Comparison of ENCODE assay signal across 8 cellular contexts in genomic region chr15:80058851-80059785, GRCh38. TPM values are rescaled to one million over a fixed set of nuclear protein-coding genes. Genes with fewer than 3 reads are reported as not detected.
DNase-seq lines count a peak whose midpoint lies in the region; ATAC-seq and TF ChIP-seq lines count a peak whose summit lies in the region.

TSS of gene ZFAND6 (plus strand) at chr15:80059676. CDS start at chr15:80120345, 60,669 bp downstream.

- peaks cover 41% of the 10 kb centered on the region for H3K79me2 ChIP-seq in osteoblast (ENCODE audit: insufficient read depth, low read length)

- H3K9me3 ChIP-seq in osteoblast (ENCODE audit: low read depth, low read length) (no peaks in the 10 kb centered on the region), thoracic aorta (no peaks in the 10 kb centered on the region)

- H3K4me2 ChIP-seq in osteoblast (ENCODE audit: insufficient read depth, low read length): peak within 1 kb of the TSS; percentile 100

- H3K4me3 ChIP-seq in osteoblast (ENCODE audit: insufficient read depth, low read length) (peak within 1 kb of the TSS; percentile 88), thoracic aorta (peak within 1 kb of the TSS; percentile 92)

- H3K27ac ChIP-seq in osteoblast (ENCODE audit: low read depth, low read length): peak within 1 kb of the TSS; percentile 79
- H3K27ac ChIP-seq in thoracic aorta: peak within 1 kb of the TSS; percentile 81

- no peaks in the 10 kb centered on the region for H3K36me3 Mint-ChIP-seq in activated naive CD4-positive, alpha-beta T cell treated with anti-CD3 and anti-CD28 coated beads, Interleukin-2, amount 50 U/mL, for 72 hours

- H3K27me3 ChIP-seq in osteoblast (ENCODE audit: insufficient read depth, low read length) (peaks cover 16% of the 10 kb centered on the region), thoracic aorta (replicated peaks; ENCODE audit: insufficient read depth) (no peaks in the 10 kb centered on the region)

- peak; percentile 95 for DNase-seq in GM10266 (ENCODE audit: extremely low spot score)
- DNase-seq in NCI-H1092 treated with DMSO at 0.1 percent for 48 hours (lab: John Stamatoyannopoulos, UW): peak; percentile 92
- peak; percentile 91 for DNase-seq in SKM-1 (lab: John Stamatoyannopoulos, UW; ENCODE audit: unreplicated experiment)
- DNase-seq in activated naive CD4-positive, alpha-beta T cell treated with anti-CD3 and anti-CD28 coated beads, Interleukin-2, amount 50 U/mL, for 72 hours (ENCODE audit: low spot score in 2 of 2): peak; percentile 97
- peak; percentile 96 for DNase-seq in glomerular visceral epithelial cell (ENCODE audit: extremely low spot score)
- peak; percentile 98 for DNase-seq in osteoblast (ENCODE audit: insufficient read length, low spot score, missing footprints)
- DNase-seq in thoracic aorta (ENCODE audit: low spot score): peak; percentile 69

- peak within 1 kb of the TSS; percentile 92 to 99 for H3K27ac Mint-ChIP-seq in activated naive CD4-positive, alpha-beta T cell treated with anti-CD3 and anti-CD28 coated beads, Interleukin-2, amount 50 U/mL, for 72 hours

- peak within 1 kb of the TSS; percentile 99 for H2AFZ ChIP-seq in osteoblast (ENCODE audit: low read length)

- peak; percentile 75 for ATAC-seq in HG02610 (IDR thresholded peaks at IDR 0.05; ENCODE audit: unreplicated experiment)
- peak; percentile 88 to 90 for ATAC-seq in activated naive CD4-positive, alpha-beta T cell treated with anti-CD3 and anti-CD28 coated beads, Interleukin-2, amount 50 U/mL, for 72 hours
- ATAC-seq in thoracic aorta (ENCODE audit: insufficient number of reproducible peaks, low FRiP score, low read depth): peak; percentile 98

- TF ChIP-seq CTCF in GM10266 (IDR thresholded peaks at IDR 0.05; ENCODE audit: control insufficient read depth, insufficient read depth, low read depth, missing control alignments) (peak; percentile 34), osteoblast (IDR thresholded peaks at IDR 0.05; ENCODE audit: extremely low read depth, low read depth, low read length) (no peak), thoracic aorta (IDR thresholded peaks at IDR 0.05) (no peak)

- H3K4me1 ChIP-seq in osteoblast (ENCODE audit: insufficient read depth, low read length) (peaks cover 14% of the 10 kb centered on the region), thoracic aorta (ENCODE audit: control insufficient read depth in 1 of 2, low read depth in 2 of 2) (peaks cover 4 to 24% of the 10 kb centered on the region in 2 donors)

- H3K36me3 ChIP-seq in osteoblast (ENCODE audit: insufficient read depth, low read length): no peaks in the 10 kb centered on the region
- no peaks in the 10 kb centered on the region for H3K36me3 ChIP-seq in thoracic aorta

- H4K20me1 ChIP-seq in osteoblast (ENCODE audit: insufficient read depth, low read length): peaks cover 10% of the 10 kb centered on the region

- H3K9me3 Mint-ChIP-seq in activated naive CD4-positive, alpha-beta T cell treated with anti-CD3 and anti-CD28 coated beads, Interleukin-2, amount 50 U/mL, for 72 hours: no peaks in the 10 kb centered on the region

RNA-seq across cellular contexts. Expression of gene ZFAND6, which starts in this region (rescaled TPM):
- 10 to 100 TPM; 35.8 to 42.4 TPM for total RNA-seq in activated naive CD4-positive, alpha-beta T cell treated with anti-CD3 and anti-CD28 coated beads, Interleukin-2, amount 50 U/mL, for 72 hours
- total RNA-seq in osteoblast: 109 and 112 TPM in 2 replicates
- total RNA-seq in thoracic aorta: 10 to 100 TPM; 43.5 to 80.0 TPM

Comparison
In these comparisons a context has a peak if more than half of its experiments do, and no peak if none do; other contexts are left out.
1. Peak in every context shown above with its lines: DNase-seq, ATAC-seq, H3K4me3 ChIP-seq and H3K27ac ChIP-seq.